Comparison of ENCODE assay signal across 8 cellular contexts in genomic region chr2:108535380-108535677, GRCh38. TPM values are rescaled to one million over a fixed set of nuclear protein-coding genes. Genes with fewer than 3 reads are reported as not detected.
A peak's percentile ranks its signal among the peaks of the same experiment; 100 is the strongest.
DNase-seq lines count a peak whose midpoint lies in the region; ATAC-seq lines count a peak whose summit lies in the region.

No MANE protein-coding gene starts in this region.

- H3K4me2 ChIP-seq in trophoblast cell (ENCODE audit: low read length) = peak overlapping the region; percentile 81

- H3K79me1 ChIP-seq in trophoblast cell (ENCODE audit: low read length) = peaks cover 10% of the 10 kb centered on the region

- H3K4me3 ChIP-seq in trophoblast cell (ENCODE audit: low read depth, low read length) = no peak overlapping the region

- peaks cover 29% of the 10 kb centered on the region for H3K4me1 ChIP-seq in ES-I3 (ENCODE audit: insufficient read depth, low read length)
- peaks cover 5 to 9% of the 10 kb centered on the region in 2 experiments for H3K4me1 ChIP-seq in trophoblast cell (ENCODE audit: control insufficient read depth in 1 of 2, insufficient read depth in 2 of 2, low read length in 2 of 2)

- H3K14ac ChIP-seq in trophoblast cell (ENCODE audit: low read length) = no peak overlapping the region

- no peak for ATAC-seq in HG02759 (IDR thresholded peaks at IDR 0.05; ENCODE audit: unreplicated experiment)

- WGBS in trophoblast cell (ENCODE audit: extremely low coverage, insufficient coverage, insufficient read length) = no CpG with 5 or more reads among the region's 10 CpGs

- no peaks in the 10 kb centered on the region for H3K27me3 ChIP-seq in trophoblast cell (ENCODE audit: insufficient read depth, low read length)

- H3K36me3 ChIP-seq in ES-I3 (ENCODE audit: insufficient read depth, low read length) (no peaks in the 10 kb centered on the region), trophoblast cell (ENCODE audit: control insufficient read depth in 1 of 2, insufficient read depth in 2 of 2, low read length in 2 of 2) (peaks cover 0 to 2% of the 10 kb centered on the region in 2 experiments)

- H4K12ac ChIP-seq in trophoblast cell (ENCODE audit: low read depth, low read length) = no peak overlapping the region

- no peak overlapping the region for H3K27ac ChIP-seq in trophoblast cell (ENCODE audit: low read depth, low read length)

- H3K79me2 ChIP-seq in trophoblast cell (ENCODE audit: control insufficient read depth, insufficient read depth, low read length, poor library complexity) = peaks cover 12% of the 10 kb centered on the region

- H2BK120ac ChIP-seq in trophoblast cell (ENCODE audit: insufficient read depth, low read length, poor library complexity) = no peak overlapping the region

- no peak overlapping the region for H2AFZ ChIP-seq in trophoblast cell (ENCODE audit: insufficient read depth, low read length, poor library complexity)

- no peak overlapping the region for H3K4ac ChIP-seq in trophoblast cell (ENCODE audit: low read depth, low read length)

- no peak overlapping the region for H4K91ac ChIP-seq in trophoblast cell (ENCODE audit: low read depth, low read length)

- no peak overlapping the region for H2BK12ac ChIP-seq in trophoblast cell (ENCODE audit: low read length)

- H2AK5ac ChIP-seq in trophoblast cell (ENCODE audit: low read length) = no peak overlapping the region

- no peak overlapping the region for H4K8ac ChIP-seq in trophoblast cell (ENCODE audit: low read depth, low read length)

- DNase-seq in RPMI7951 (ENCODE audit: low read depth) = peak; percentile 26
- DNase-seq in fibroblast of gingiva (ENCODE audit: low read depth) = peak; percentile 84
- peak; percentile 66 to 88 for DNase-seq in trophoblast cell
- DNase-seq in activated gamma-delta T cell treated with Interleukin-2 at 50 U/mL for 16 hours = no peak
- no peak for DNase-seq in SIG-M5 (lab: John Stamatoyannopoulos, UW)
- no peak for DNase-seq in NCI-H1417 treated with DMSO at 0.1 percent for 48 hours (lab: John Stamatoyannopoulos, UW)

- H3K23ac ChIP-seq in trophoblast cell (ENCODE audit: low read length) = no peak overlapping the region

- H2BK5ac ChIP-seq in trophoblast cell (ENCODE audit: low read depth, low read length, poor library complexity) = no peak overlapping the region

- H3K9ac ChIP-seq in ES-I3 (ENCODE audit: low read depth, low read length) = peak overlapping the region; percentile 88
- H3K9ac ChIP-seq in trophoblast cell (ENCODE audit: low read length) = peak overlapping the region; percentile 43

- H3K18ac ChIP-seq in trophoblast cell (ENCODE audit: low read length) = no peak overlapping the region

- H3K9me3 ChIP-seq in ES-I3 (ENCODE audit: control insufficient read depth, insufficient read depth, low read length) = no peaks in the 10 kb centered on the region
- H3K9me3 ChIP-seq in trophoblast cell (ENCODE audit: insufficient read depth, low read depth, low read length) = no peaks in the 10 kb centered on the region

RNA-seq across cellular contexts. Expression of gene LIMS1, which starts 1.1 kb away (rescaled TPM):
- 56.1 and 66.0 TPM in 2 replicates for total RNA-seq in RPMI7951 (2014; rRNA removed; shearing (Covaris generic))
- polyA plus RNA-seq in trophoblast cell (2013) = 60.3 and 62.4 TPM in 2 replicates

Comparison
In these comparisons a context has a peak if more than half of its experiments do, and no peak if none do; other contexts are left out.
1. DNase-seq: peak in RPMI7951 (single experiment), fibroblast of gingiva (single experiment) and trophoblast cell (2 of 2); none in activated gamma-delta T cell treated with Interleukin-2 at 50 U/mL for 16 hours (single experiment), SIG-M5 (single experiment) and NCI-H1417 treated with DMSO at 0.1 percent for 48 hours (single experiment).